Comparison of ENCODE assay signal across 1 cellular context in the genomic region with DNA sequence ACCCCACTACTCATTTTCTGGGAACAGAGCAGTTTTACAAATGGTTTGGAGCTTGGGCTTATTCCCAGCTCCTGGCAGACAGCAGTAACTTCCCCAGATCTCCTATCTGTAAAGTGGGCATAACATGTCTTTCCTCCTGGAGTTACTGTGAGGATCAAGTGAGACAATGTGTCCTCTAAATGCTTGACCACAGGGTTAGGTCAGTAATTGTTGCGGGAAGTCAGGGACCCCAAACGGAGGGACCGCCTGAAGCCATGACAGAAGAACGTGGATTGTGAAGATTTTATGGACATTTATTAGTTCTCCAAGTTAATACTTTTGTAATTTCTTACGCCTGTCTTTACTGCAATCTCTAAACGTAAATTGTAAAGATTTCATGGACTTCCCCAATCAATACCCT.
TF ChIP-seq lines count a peak whose summit lies in the region.

No MANE protein-coding gene starts in this region.

TF ChIP-seq in GM23338, 12 proteins besides CTCF, POLR2A, EP300 and RAD21 (continued from another document):
- TF ChIP-seq, protein P1, sequence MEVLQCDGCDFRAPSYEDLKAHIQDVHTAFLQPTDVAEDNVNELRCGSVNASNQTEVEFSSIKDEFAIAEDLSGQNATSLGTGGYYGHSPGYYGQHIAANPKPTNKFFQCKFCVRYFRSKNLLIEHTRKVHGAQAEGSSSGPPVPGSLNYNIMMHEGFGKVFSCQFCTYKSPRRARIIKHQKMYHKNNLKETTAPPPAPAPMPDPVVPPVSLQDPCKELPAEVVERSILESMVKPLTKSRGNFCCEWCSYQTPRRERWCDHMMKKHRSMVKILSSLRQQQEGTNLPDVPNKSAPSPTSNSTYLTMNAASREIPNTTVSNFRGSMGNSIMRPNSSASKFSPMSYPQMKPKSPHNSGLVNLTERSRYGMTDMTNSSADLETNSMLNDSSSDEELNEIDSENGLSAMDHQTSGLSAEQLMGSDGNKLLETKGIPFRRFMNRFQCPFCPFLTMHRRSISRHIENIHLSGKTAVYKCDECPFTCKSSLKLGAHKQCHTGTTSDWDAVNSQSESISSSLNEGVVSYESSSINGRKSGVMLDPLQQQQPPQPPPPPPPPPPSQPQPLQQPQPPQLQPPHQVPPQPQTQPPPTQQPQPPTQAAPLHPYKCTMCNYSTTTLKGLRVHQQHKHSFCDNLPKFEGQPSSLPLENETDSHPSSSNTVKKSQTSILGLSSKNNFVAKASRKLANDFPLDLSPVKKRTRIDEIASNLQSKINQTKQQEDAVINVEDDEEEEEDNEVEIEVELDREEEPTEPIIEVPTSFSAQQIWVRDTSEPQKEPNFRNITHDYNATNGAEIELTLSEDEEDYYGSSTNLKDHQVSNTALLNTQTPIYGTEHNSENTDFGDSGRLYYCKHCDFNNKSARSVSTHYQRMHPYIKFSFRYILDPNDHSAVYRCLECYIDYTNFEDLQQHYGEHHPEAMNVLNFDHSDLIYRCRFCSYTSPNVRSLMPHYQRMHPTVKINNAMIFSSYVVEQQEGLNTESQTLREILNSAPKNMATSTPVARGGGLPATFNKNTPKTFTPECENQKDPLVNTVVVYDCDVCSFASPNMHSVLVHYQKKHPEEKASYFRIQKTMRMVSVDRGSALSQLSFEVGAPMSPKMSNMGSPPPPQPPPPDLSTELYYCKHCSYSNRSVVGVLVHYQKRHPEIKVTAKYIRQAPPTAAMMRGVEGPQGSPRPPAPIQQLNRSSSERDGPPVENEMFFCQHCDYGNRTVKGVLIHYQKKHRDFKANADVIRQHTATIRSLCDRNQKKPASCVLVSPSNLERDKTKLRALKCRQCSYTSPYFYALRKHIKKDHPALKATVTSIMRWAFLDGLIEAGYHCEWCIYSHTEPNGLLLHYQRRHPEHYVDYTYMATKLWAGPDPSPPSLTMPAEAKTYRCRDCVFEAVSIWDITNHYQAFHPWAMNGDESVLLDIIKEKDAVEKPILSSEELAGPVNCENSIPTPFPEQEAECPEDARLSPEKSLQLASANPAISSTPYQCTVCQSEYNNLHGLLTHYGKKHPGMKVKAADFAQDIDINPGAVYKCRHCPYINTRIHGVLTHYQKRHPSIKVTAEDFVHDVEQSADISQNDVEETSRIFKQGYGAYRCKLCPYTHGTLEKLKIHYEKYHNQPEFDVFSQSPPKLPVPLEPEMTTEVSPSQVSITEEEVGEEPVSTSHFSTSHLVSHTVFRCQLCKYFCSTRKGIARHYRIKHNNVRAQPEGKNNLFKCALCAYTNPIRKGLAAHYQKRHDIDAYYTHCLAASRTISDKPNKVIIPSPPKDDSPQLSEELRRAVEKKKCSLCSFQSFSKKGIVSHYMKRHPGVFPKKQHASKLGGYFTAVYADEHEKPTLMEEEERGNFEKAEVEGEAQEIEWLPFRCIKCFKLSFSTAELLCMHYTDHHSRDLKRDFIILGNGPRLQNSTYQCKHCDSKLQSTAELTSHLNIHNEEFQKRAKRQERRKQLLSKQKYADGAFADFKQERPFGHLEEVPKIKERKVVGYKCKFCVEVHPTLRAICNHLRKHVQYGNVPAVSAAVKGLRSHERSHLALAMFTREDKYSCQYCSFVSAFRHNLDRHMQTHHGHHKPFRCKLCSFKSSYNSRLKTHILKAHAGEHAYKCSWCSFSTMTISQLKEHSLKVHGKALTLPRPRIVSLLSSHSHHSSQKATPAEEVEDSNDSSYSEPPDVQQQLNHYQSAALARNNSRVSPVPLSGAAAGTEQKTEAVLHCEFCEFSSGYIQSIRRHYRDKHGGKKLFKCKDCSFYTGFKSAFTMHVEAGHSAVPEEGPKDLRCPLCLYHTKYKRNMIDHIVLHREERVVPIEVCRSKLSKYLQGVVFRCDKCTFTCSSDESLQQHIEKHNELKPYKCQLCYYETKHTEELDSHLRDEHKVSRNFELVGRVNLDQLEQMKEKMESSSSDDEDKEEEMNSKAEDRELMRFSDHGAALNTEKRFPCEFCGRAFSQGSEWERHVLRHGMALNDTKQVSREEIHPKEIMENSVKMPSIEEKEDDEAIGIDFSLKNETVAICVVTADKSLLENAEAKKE (CRISPR knock-in tag; IDR thresholded peaks at IDR 0.05) = no peak
- TF ChIP-seq, protein P2, sequence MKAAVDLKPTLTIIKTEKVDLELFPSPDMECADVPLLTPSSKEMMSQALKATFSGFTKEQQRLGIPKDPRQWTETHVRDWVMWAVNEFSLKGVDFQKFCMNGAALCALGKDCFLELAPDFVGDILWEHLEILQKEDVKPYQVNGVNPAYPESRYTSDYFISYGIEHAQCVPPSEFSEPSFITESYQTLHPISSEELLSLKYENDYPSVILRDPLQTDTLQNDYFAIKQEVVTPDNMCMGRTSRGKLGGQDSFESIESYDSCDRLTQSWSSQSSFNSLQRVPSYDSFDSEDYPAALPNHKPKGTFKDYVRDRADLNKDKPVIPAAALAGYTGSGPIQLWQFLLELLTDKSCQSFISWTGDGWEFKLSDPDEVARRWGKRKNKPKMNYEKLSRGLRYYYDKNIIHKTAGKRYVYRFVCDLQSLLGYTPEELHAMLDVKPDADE (IDR thresholded peaks at IDR 0.05) = no peak
- TF ChIP-seq EZH2 (IDR thresholded peaks at IDR 0.05; ENCODE audit: low read depth, unreplicated experiment) (no peak), POLR2AphosphoS5 (IDR thresholded peaks at IDR 0.05; ENCODE audit: low read depth) (no peak), ZNF331 (CRISPR knock-in tag; IDR thresholded peaks at IDR 0.05; ENCODE audit: low read depth) (no peak), ZNF114 (CRISPR knock-in tag; IDR thresholded peaks at IDR 0.05) (no peak), STAT1 (IDR thresholded peaks at IDR 0.05; ENCODE audit: unreplicated experiment) (no peak), EZH2phosphoT487 (IDR thresholded peaks at IDR 0.05; ENCODE audit: unreplicated experiment) (no peak), JUNB (IDR thresholded peaks at IDR 0.05; ENCODE audit: unreplicated experiment) (no peak)
